Comparison of ENCODE assay signal across 9 cellular contexts in the genomic region with DNA sequence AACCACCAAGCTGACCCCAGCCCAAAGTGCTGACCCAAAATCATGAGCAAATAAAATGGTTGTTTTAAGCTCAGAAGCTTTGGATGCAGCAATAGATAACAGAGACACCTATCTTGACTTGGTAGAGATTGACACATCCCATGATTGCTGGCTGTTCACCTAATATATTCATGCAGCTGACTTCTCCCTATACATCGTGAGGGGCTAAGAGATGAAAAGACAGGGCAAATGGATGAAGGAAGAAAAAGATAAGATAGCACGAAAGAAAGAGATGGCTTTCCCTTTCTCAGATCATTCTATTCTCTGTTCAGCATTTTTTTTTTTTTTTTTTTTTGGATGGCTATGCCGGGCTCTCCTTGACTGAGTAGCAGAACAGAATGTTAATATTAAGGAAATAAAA.
"Had no signal": no experiment of that assay in that cellular context is flagged by ENCODE, and none has a peak within 500 bp of the region (broad histone marks: within the 10 kb centered on the region; RNA-seq: fewer than 3 reads in every experiment).

No MANE protein-coding gene starts in this region.

- H3K4me3 ChIP-seq: GM23248, GM23338, HAP-1 had no signal

- DNase-seq: GM23248, GOT3, H7, H9, HCEC 1CT, HFFc6 had no signal

- H3K36me3 ChIP-seq: HAP-1 had no signal

- ATAC-seq: GM23338, HCT116 had no signal

- H3K4me3 Mint-ChIP-seq: GM23338, H9, HFFc6 had no signal

- H3K9me3 Mint-ChIP-seq: GM23338, H9 had no signal

- H3K27ac ChIP-seq: GM23248 had no signal

- H3K9me3 ChIP-seq: HAP-1 had no signal

- H3K27ac Mint-ChIP-seq: GM23338, H9, HFFc6 had no signal
